17 cellular contexts compared by ENCODE assay signal in the genomic region with DNA sequence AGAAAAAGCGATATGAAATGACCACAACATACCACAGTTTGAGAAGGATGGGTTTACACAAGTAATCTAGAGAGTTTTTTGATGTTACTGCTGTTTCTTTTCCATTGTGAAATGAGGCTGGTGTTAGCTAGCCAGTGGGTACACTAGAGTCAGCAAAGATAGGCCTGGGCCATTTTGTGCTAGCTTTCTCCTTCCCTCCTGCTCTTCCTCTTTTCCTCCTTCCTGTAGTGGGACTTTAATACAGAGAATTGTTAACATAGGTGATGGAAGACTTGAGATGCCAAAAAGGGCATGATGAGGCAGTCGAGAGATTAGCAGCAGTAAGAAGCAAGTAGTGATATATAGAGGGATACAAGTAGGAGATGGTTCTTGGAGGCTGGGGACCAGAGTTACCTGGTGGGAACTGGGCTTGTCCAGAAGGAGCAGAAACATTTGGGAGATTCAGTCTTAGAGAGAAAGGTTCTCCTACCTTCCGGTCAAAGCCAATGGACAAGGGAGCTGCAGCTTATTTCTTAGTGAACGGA.
"Had no signal": no experiment of that assay in that cellular context is flagged by ENCODE, and none has a peak within 500 bp of the region (broad histone marks: within the 10 kb centered on the region; RNA-seq: fewer than 3 reads in every experiment).

No MANE protein-coding gene starts in this region.

- H3K4me3 ChIP-seq: adrenal gland, body of pancreas, testis had no signal

- H3K9me3 ChIP-seq: adrenal gland, body of pancreas, testis had no signal

- H3K9me3 Mint-ChIP-seq: central memory CD8-positive, alpha-beta T cell; nephron; stimulated activated naive CD8-positive, alpha-beta T cell treated with anti-CD3 and anti-CD28 coated beads, Interleukin-15, amount 100 ng/mL, for 72 hours; T-helper 2 cell treated with Interferon-gamma antibody and Interleukin-4, amounts not matched to agents 5 μg/mL and 100 μg/mL, for 36 hours had no signal

- ATAC-seq: activated CD4-positive, CD25-positive, alpha-beta regulatory T cell treated with anti-CD3 and anti-CD28 coated beads, Interleukin-2, amount 50 U/mL, for 24 hours; body of pancreas; left colon; SK-N-SH treated with all-trans-retinoic acid at 6 μM for 48 hours; stimulated activated naive CD8-positive, alpha-beta T cell treated with anti-CD3 and anti-CD28 coated beads, Interleukin-15, amount 100 ng/mL, for 72 hours had no signal

- FAIRE-seq: endothelial cell of umbilical vein had no signal

- H3K27ac ChIP-seq: adrenal gland, body of pancreas, testis had no signal

- H3K27ac Mint-ChIP-seq: T-helper 2 cell treated with Interferon-gamma antibody and Interleukin-4, amounts not matched to agents 5 μg/mL and 100 μg/mL, for 36 hours had no signal

- H3K4me1 ChIP-seq: testis had no signal

- H3K27me3 Mint-ChIP-seq: central memory CD8-positive, alpha-beta T cell; stimulated activated naive CD8-positive, alpha-beta T cell treated with anti-CD3 and anti-CD28 coated beads, Interleukin-15, amount 100 ng/mL, for 72 hours had no signal

- H3K4me3 Mint-ChIP-seq: central memory CD8-positive, alpha-beta T cell; nephron; stimulated activated naive CD8-positive, alpha-beta T cell treated with anti-CD3 and anti-CD28 coated beads, Interleukin-15, amount 100 ng/mL, for 72 hours; T-helper 2 cell treated with Interferon-gamma antibody and Interleukin-4, amounts not matched to agents 5 μg/mL and 100 μg/mL, for 36 hours had no signal

- DNase-seq: activated CD4-positive, alpha-beta T cell treated with anti-CD3 and anti-CD28 coated beads, Interleukin-2, amount 50 U/mL, for 48 hours; activated naive CD4-positive, alpha-beta T cell; adrenal gland; body of pancreas; foreskin melanocyte; head of caudate nucleus; left colon; stimulated activated CD4-positive, alpha-beta T cell treated with anti-CD3 and anti-CD28 coated beads, Interleukin-2, amount 100 ng/mL, for 48 hours; stimulated activated CD8-positive, alpha-beta memory T cell treated with anti-CD3 and anti-CD28 coated beads, Interleukin-4, amount 100 ng/mL, for 48 hours; stimulated activated naive CD8-positive, alpha-beta T cell treated with anti-CD3 and anti-CD28 coated beads, Interleukin-15, amount 100 ng/mL, for 72 hours; testis had no signal

- H3K27me3 ChIP-seq: adrenal gland, body of pancreas, testis had no signal
